In genomic region chr18:58547864-58548263, GRCh38 we compare ENCODE assay signal across 25 cellular contexts.
A peak's percentile ranks its signal among the peaks of the same experiment; 100 is the strongest.
DNase-seq lines count a peak whose midpoint lies in the region; ATAC-seq and TF ChIP-seq lines count a peak whose summit lies in the region.
"Had no signal": no experiment of that assay in that cellular context is flagged by ENCODE, and none has a peak within 500 bp of the region (broad histone marks: within the 10 kb centered on the region; RNA-seq: fewer than 3 reads in every experiment).

No MANE protein-coding gene starts in this region.

- H3K36me3 Mint-ChIP-seq in activated T-helper 17 cell treated with anti-CD3 and anti-CD28 coated beads, Interleukin-2, amount 50 U/mL, for 72 hours (ENCODE audit: low read depth): no peaks in the 10 kb centered on the region
- H3K36me3 Mint-ChIP-seq in stimulated activated effector memory CD8-positive, alpha-beta T cell treated with anti-CD3 and anti-CD28 coated beads, Interleukin-12 subunit alpha, Interleukin-12 subunit beta, amount 100 ng/mL, for 72 hours: no peaks in the 10 kb centered on the region

- no peaks in the 10 kb centered on the region for H3K27me3 ChIP-seq in cardiac muscle cell
- no peaks in the 10 kb centered on the region for H3K27me3 ChIP-seq in heart right ventricle
- H3K27me3 ChIP-seq: sigmoid colon had no signal

- H3K27ac ChIP-seq in cardiac muscle cell (peak overlapping the region; percentile 95), heart right ventricle (peak overlapping the region in 5 of 10 donors; percentile 29 to 86 (median 65))
- H3K27ac ChIP-seq: 22Rv1, parathyroid adenoma, sigmoid colon had no signal

- H3K9me3 Mint-ChIP-seq in activated T-helper 17 cell treated with anti-CD3 and anti-CD28 coated beads, Interleukin-2, amount 50 U/mL, for 72 hours: peaks cover 5% of the 10 kb centered on the region
- H3K9me3 Mint-ChIP-seq in stimulated activated effector memory CD8-positive, alpha-beta T cell treated with anti-CD3 and anti-CD28 coated beads, Interleukin-12 subunit alpha, Interleukin-12 subunit beta, amount 100 ng/mL, for 72 hours: no peaks in the 10 kb centered on the region
- H3K9me3 Mint-ChIP-seq: activated B cell treated with CpG ODN at 0.5 μM for 24 hours, neural crest cell had no signal

- no peaks in the 10 kb centered on the region for H3K27me3 Mint-ChIP-seq in activated T-helper 17 cell treated with anti-CD3 and anti-CD28 coated beads, Interleukin-2, amount 50 U/mL, for 72 hours
- H3K27me3 Mint-ChIP-seq: activated B cell treated with CpG ODN at 0.5 μM for 24 hours had no signal

- WGBS in heart right ventricle, 2 donors: 72 to 84% methylated on average over 3 of the region's 3 CpGs

- peak; percentile 76 to 77 for ATAC-seq in activated CD4-positive, CD25-positive, alpha-beta regulatory T cell treated with anti-CD3 and anti-CD28 coated beads, Interleukin-2, amount 50 U/mL, for 24 hours
- no peak for ATAC-seq in heart right ventricle
- peak; percentile 66 for ATAC-seq in activated T-helper 17 cell treated with anti-CD3 and anti-CD28 coated beads, Interleukin-2, amount 50 U/mL, for 72 hours (replicated peaks)
- peak; percentile 65 for ATAC-seq in stimulated activated effector memory CD8-positive, alpha-beta T cell treated with anti-CD3 and anti-CD28 coated beads, Interleukin-12 subunit alpha, Interleukin-12 subunit beta, amount 100 ng/mL, for 72 hours
- ATAC-seq: Right ventricle myocardium inferior had no signal

- H3K36me3 ChIP-seq in cardiac muscle cell: peaks cover 10% of the 10 kb centered on the region
- H3K36me3 ChIP-seq in heart right ventricle: no peaks in the 10 kb centered on the region
- H3K36me3 ChIP-seq: sigmoid colon had no signal

- H3K4me1 ChIP-seq in cardiac muscle cell (ENCODE audit: low read depth) (peaks cover 75% of the 10 kb centered on the region), heart right ventricle (peaks cover 0 to 47% (median 20%) of the 10 kb centered on the region in 9 donors)
- H3K4me1 ChIP-seq: parathyroid adenoma had no signal

- DNase-seq in activated CD4-positive, CD25-positive, alpha-beta regulatory T cell treated with anti-CD3 and anti-CD28 coated beads, Interleukin-2, amount 50 U/mL, for 72 hours: no peak
- DNase-seq in cardiac muscle cell (ENCODE audit: low read depth in 1 of 2, low spot score in 1 of 2) (no peak), heart right ventricle (no peak), NCI-H1105 (lab: John Stamatoyannopoulos, UW) (no peak), DMS53 treated with DMSO at 0.1 percent for 48 hours (lab: John Stamatoyannopoulos, UW; ENCODE audit: unreplicated experiment) (no peak)
- no peak for DNase-seq in stimulated activated effector memory CD8-positive, alpha-beta T cell treated with anti-CD3 and anti-CD28 coated beads, Interleukin-12 subunit alpha, Interleukin-12 subunit beta, amount 100 ng/mL, for 72 hours (ENCODE audit: low spot score in 2 of 2)
- DNase-seq: activated B cell treated with CpG ODN at 0.5 μM for 24 hours; activated effector memory CD4-positive, alpha-beta T cell treated with anti-CD3 and anti-CD28 coated beads, Interleukin-2, amount 50 U/mL, for 16 hours; COR-L47; dermis blood vessel endothelial cell; H7; islet precursor cell; KBM-7; MM.1S; NCI-H1417 treated with DMSO at 0.1 percent for 48 hours; sigmoid colon; stimulated activated CD8-positive, alpha-beta memory T cell treated with anti-CD3 and anti-CD28 coated beads, Interleukin-4, amount 100 ng/mL, for 48 hours; T-helper 9 cell had no signal

- TF ChIP-seq CTCF in cardiac muscle cell (IDR thresholded peaks at IDR 0.05; ENCODE audit: low read depth, low read length) (no peak), heart right ventricle (IDR thresholded peaks at IDR 0.05) (no peak)

- peak overlapping the region; percentile 45 for H3K27ac Mint-ChIP-seq in activated T-helper 17 cell treated with anti-CD3 and anti-CD28 coated beads, Interleukin-2, amount 50 U/mL, for 72 hours
- H3K27ac Mint-ChIP-seq in stimulated activated effector memory CD8-positive, alpha-beta T cell treated with anti-CD3 and anti-CD28 coated beads, Interleukin-12 subunit alpha, Interleukin-12 subunit beta, amount 100 ng/mL, for 72 hours: no peak overlapping the region
- H3K27ac Mint-ChIP-seq: activated B cell treated with CpG ODN at 0.5 μM for 24 hours, type B pancreatic cell had no signal

- H3K4me3 ChIP-seq in cardiac muscle cell (no peak overlapping the region), heart right ventricle (no peak overlapping the region)
- H3K4me3 ChIP-seq: sigmoid colon had no signal

- H3K9me3 ChIP-seq in cardiac muscle cell (ENCODE audit: low read depth): no peaks in the 10 kb centered on the region
- no peaks in the 10 kb centered on the region for H3K9me3 ChIP-seq in heart right ventricle
- H3K9me3 ChIP-seq: sigmoid colon had no signal

- intact Hi-C loops in heart right ventricle (cut with DNase I): loop anchor here in 1 of 10 donors (5.0 kb wide), 1 partner anchor 44 kb away; no protein-coding TSS in a partner anchor

- H3K4me1 Mint-ChIP-seq in activated T-helper 17 cell treated with anti-CD3 and anti-CD28 coated beads, Interleukin-2, amount 50 U/mL, for 72 hours: peaks cover 36% of the 10 kb centered on the region
- H3K4me1 Mint-ChIP-seq in stimulated activated effector memory CD8-positive, alpha-beta T cell treated with anti-CD3 and anti-CD28 coated beads, Interleukin-12 subunit alpha, Interleukin-12 subunit beta, amount 100 ng/mL, for 72 hours: peaks cover 55% of the 10 kb centered on the region
- H3K4me1 Mint-ChIP-seq: neural crest cell had no signal

- H3K4me3 Mint-ChIP-seq in activated T-helper 17 cell treated with anti-CD3 and anti-CD28 coated beads, Interleukin-2, amount 50 U/mL, for 72 hours: peak overlapping the region; percentile 24
- H3K4me3 Mint-ChIP-seq in stimulated activated effector memory CD8-positive, alpha-beta T cell treated with anti-CD3 and anti-CD28 coated beads, Interleukin-12 subunit alpha, Interleukin-12 subunit beta, amount 100 ng/mL, for 72 hours: no peak overlapping the region
- H3K4me3 Mint-ChIP-seq: activated B cell treated with CpG ODN at 0.5 μM for 24 hours, neural crest cell, type B pancreatic cell had no signal

Comparison
In these comparisons a context has a peak if more than half of its experiments do, and no peak if none do; other contexts are left out.
1. ATAC-seq: peak in activated CD4-positive, CD25-positive, alpha-beta regulatory T cell treated with anti-CD3 and anti-CD28 coated beads, Interleukin-2, amount 50 U/mL, for 24 hours (2 of 2), activated T-helper 17 cell treated with anti-CD3 and anti-CD28 coated beads, Interleukin-2, amount 50 U/mL, for 72 hours (single experiment) and stimulated activated effector memory CD8-positive, alpha-beta T cell treated with anti-CD3 and anti-CD28 coated beads, Interleukin-12 subunit alpha, Interleukin-12 subunit beta, amount 100 ng/mL, for 72 hours (single experiment); none in heart right ventricle (0 of 8).